In the genomic region with DNA sequence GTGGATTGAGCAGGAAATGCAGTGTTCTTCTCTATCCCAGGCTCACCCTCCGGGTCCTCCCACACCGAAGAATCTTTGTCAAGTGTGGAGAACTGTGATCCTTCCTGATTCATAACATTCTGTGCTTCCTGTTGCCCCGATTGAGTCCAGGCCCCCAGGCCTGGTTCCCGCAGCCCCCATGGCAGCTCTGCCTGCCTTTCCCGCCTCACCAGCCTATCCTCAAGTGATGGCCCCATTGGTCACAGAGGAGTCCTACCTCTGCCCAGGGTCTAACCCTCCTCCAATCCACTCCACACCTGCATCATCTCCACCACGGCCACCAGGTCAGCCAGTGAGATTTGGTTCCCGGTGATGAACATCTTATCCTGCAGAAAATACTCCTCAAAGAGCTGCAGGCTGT, we compare ENCODE assay signal across 14 cellular contexts. TPM values are rescaled to one million over a fixed set of nuclear protein-coding genes. Genes with fewer than 3 reads are reported as not detected.
"Had no signal": no experiment of that assay in that cellular context is flagged by ENCODE, and none has a peak within 500 bp of the region (broad histone marks: within the 10 kb centered on the region; RNA-seq: fewer than 3 reads in every experiment).

No MANE protein-coding gene starts in this region.

RNA-seq across cellular contexts. Expression of a gene that starts 5.5 kb away (rescaled TPM):
- total RNA-seq: activated B cell treated with CpG ODN at 0.5 μM for 24 hours; activated CD4-positive, alpha-beta memory T cell treated with anti-CD3 and anti-CD28 coated beads, Interleukin-2, amount 10 ng/mL, durations not matched to agents 7 days and 5 days; activated CD4-positive, alpha-beta T cell treated with anti-CD3 and anti-CD28 coated beads, Interleukin-2, amount 10 ng/mL, durations not matched to agents 7 days and 5 days; activated CD8-positive, alpha-beta memory T cell treated with anti-CD3 and anti-CD28 coated beads, Interleukin-2, amount 10 ng/mL, durations not matched to agents 7 days and 5 days; activated CD8-positive, alpha-beta T cell treated with anti-CD3 and anti-CD28 coated beads, Interleukin-2, amount 10 ng/mL, durations not matched to agents 7 days and 5 days; activated naive CD8-positive, alpha-beta T cell treated with anti-CD3 and anti-CD28 coated beads, Interleukin-2, amount 10 ng/mL, durations not matched to agents 7 days and 5 days; activated T-helper 2 cell treated with anti-CD3 and anti-CD28 coated beads, Interferon-gamma antibody, Interleukin-2, Interleukin-4, amounts not matched to agents 10 μg/mL and 5 μg/mL and 100 μg/mL, durations not matched to agents 14 hours and 24 hours and 36 hours; ascending aorta; body of pancreas; breast epithelium; cardiac septum; cerebellum; T-cell; T-helper 1 cell treated with Interleukin-12 subunit alpha and Interleukin-12 subunit beta and Interleukin-4 antibody, amounts not matched to agents 30 ng/mL and 1 ng/mL, for 36 hours had no signal

RNA-seq across cellular contexts. Expression of a gene that starts 19.8 kb away (rescaled TPM):
- total RNA-seq: activated B cell treated with CpG ODN at 0.5 μM for 24 hours; activated CD4-positive, alpha-beta memory T cell treated with anti-CD3 and anti-CD28 coated beads, Interleukin-2, amount 10 ng/mL, durations not matched to agents 7 days and 5 days; activated CD4-positive, alpha-beta T cell treated with anti-CD3 and anti-CD28 coated beads, Interleukin-2, amount 10 ng/mL, durations not matched to agents 7 days and 5 days; activated CD8-positive, alpha-beta memory T cell treated with anti-CD3 and anti-CD28 coated beads, Interleukin-2, amount 10 ng/mL, durations not matched to agents 7 days and 5 days; activated CD8-positive, alpha-beta T cell treated with anti-CD3 and anti-CD28 coated beads, Interleukin-2, amount 10 ng/mL, durations not matched to agents 7 days and 5 days; activated naive CD8-positive, alpha-beta T cell treated with anti-CD3 and anti-CD28 coated beads, Interleukin-2, amount 10 ng/mL, durations not matched to agents 7 days and 5 days; activated T-helper 2 cell treated with anti-CD3 and anti-CD28 coated beads, Interferon-gamma antibody, Interleukin-2, Interleukin-4, amounts not matched to agents 10 μg/mL and 5 μg/mL and 100 μg/mL, durations not matched to agents 14 hours and 24 hours and 36 hours; ascending aorta; body of pancreas; breast epithelium; cerebellum; T-cell; T-helper 1 cell treated with Interleukin-12 subunit alpha and Interleukin-12 subunit beta and Interleukin-4 antibody, amounts not matched to agents 30 ng/mL and 1 ng/mL, for 36 hours had no signal

RNA-seq across cellular contexts. Expression of a gene that starts 33.1 kb away (rescaled TPM):
- total RNA-seq: activated CD8-positive, alpha-beta memory T cell treated with anti-CD3 and anti-CD28 coated beads, Interleukin-2, amount 10 ng/mL, durations not matched to agents 7 days and 5 days; activated CD8-positive, alpha-beta T cell treated with anti-CD3 and anti-CD28 coated beads, Interleukin-2, amount 10 ng/mL, durations not matched to agents 7 days and 5 days; activated naive CD8-positive, alpha-beta T cell treated with anti-CD3 and anti-CD28 coated beads, Interleukin-2, amount 10 ng/mL, durations not matched to agents 7 days and 5 days; ascending aorta had no signal
